In the genomic region with DNA sequence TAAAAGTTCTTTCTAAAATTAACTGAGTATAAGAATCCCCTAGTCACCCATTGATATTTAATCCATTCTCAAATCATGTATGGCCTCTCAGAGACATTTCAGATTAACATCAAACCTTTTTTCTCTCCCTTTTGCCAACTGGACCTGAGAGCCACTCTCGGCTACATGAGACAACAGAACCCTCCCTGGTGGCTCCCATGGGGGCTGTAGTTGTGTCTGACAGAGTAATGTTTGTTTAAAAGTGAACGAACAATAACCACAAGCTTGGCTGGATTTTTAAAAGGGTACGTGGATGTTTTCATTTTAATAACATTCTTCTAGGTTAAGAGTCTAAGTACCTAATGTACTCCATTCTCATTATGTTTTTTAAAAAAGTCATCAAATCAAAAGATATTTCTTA, we compare ENCODE assay signal across 22 cellular contexts. TPM values are rescaled to one million over a fixed set of nuclear protein-coding genes. Genes with fewer than 3 reads are reported as not detected.
"Had no signal": no experiment of that assay in that cellular context is flagged by ENCODE, and none has a peak within 500 bp of the region (broad histone marks: within the 10 kb centered on the region; RNA-seq: fewer than 3 reads in every experiment).

No MANE protein-coding gene starts in this region.

- H3K4me1 ChIP-seq: tibial artery had no signal

- H3K9me3 ChIP-seq: neutrophil, tibial artery had no signal

- H3K36me3 ChIP-seq: neutrophil, tibial artery had no signal

- H3K27ac ChIP-seq: epithelial cell of prostate, hepatocyte, neutrophil, skin epidermis, tibial artery had no signal

- DNase-seq: activated CD4-positive, alpha-beta T cell treated with anti-CD3 and anti-CD28 coated beads for 4 hours; activated CD8-positive, alpha-beta memory T cell treated with anti-CD3 and anti-CD28 coated beads, Interleukin-2, amount 50 U/mL, for 4 hours; activated CD8-positive, alpha-beta T cell treated with anti-CD3 and anti-CD28 coated beads, Interleukin-2, amount 10 ng/mL, durations not matched to agents 7 days and 5 days; activated gamma-delta T cell; activated T-cell treated with anti-CD3 and anti-CD28 coated beads, Interleukin-2, amount 50 U/mL, for 72 hours; cerebellar nuclear complex; dermis blood vessel endothelial cell; effector memory CD8-positive, alpha-beta T cell; posterior cingulate gyrus; stimulated activated CD4-positive, alpha-beta T cell treated with anti-CD3 and anti-CD28 coated beads, Interleukin-15, amount 100 ng/mL, for 24 hours; stimulated activated CD4-positive, alpha-beta T cell treated with anti-CD3 and anti-CD28 coated beads, Interleukin-4, amount 100 ng/mL, for 24 hours; stimulated activated naive CD4-positive, alpha-beta T cell; tibial artery had no signal

- H3K9me3 Mint-ChIP-seq: activated naive CD4-positive, alpha-beta T cell treated with anti-CD3 and anti-CD28 coated beads, Interleukin-2, amount 50 U/mL, for 72 hours; activated T-cell treated with anti-CD3 and anti-CD28 coated beads, Interleukin-2, amount 50 U/mL, for 72 hours; brain; effector memory CD8-positive, alpha-beta T cell; T-helper 1 cell treated with Interleukin-12 subunit alpha and Interleukin-12 subunit beta and Interleukin-4 antibody, amounts not matched to agents 30 μg/mL and 1 μg/mL, for 36 hours had no signal

- H3K4me2 ChIP-seq: hepatocyte had no signal

- H3K4me3 Mint-ChIP-seq: activated CD8-positive, alpha-beta T cell treated with anti-CD3 and anti-CD28 coated beads, Interleukin-2, amount 10 ng/mL, durations not matched to agents 7 days and 5 days; activated T-cell treated with anti-CD3 and anti-CD28 coated beads, Interleukin-2, amount 50 U/mL, for 72 hours; brain; effector memory CD8-positive, alpha-beta T cell; T-helper 1 cell treated with Interleukin-12 subunit alpha and Interleukin-12 subunit beta and Interleukin-4 antibody, amounts not matched to agents 30 μg/mL and 1 μg/mL, for 36 hours had no signal

- H3K27me3 Mint-ChIP-seq: brain had no signal

- ATAC-seq: activated CD8-positive, alpha-beta T cell treated with anti-CD3 and anti-CD28 coated beads, Interleukin-2, amount 10 ng/mL, durations not matched to agents 7 days and 5 days; activated naive CD4-positive, alpha-beta T cell treated with anti-CD3 and anti-CD28 coated beads, Interleukin-2, amount 50 U/mL, for 72 hours; activated T-cell treated with anti-CD3 and anti-CD28 coated beads, Interleukin-2, amount 50 U/mL, for 72 hours; effector memory CD8-positive, alpha-beta T cell; left lobe of liver had no signal

- H2AFZ ChIP-seq: hepatocyte had no signal

- H3K27me3 ChIP-seq: hepatocyte, neutrophil, tibial artery had no signal

- H3K27ac Mint-ChIP-seq: activated CD8-positive, alpha-beta T cell treated with anti-CD3 and anti-CD28 coated beads, Interleukin-2, amount 10 ng/mL, durations not matched to agents 7 days and 5 days; activated naive CD4-positive, alpha-beta T cell treated with anti-CD3 and anti-CD28 coated beads, Interleukin-2, amount 50 U/mL, for 72 hours; activated T-cell treated with anti-CD3 and anti-CD28 coated beads, Interleukin-2, amount 50 U/mL, for 72 hours; brain; effector memory CD8-positive, alpha-beta T cell; T-helper 1 cell treated with Interleukin-12 subunit alpha and Interleukin-12 subunit beta and Interleukin-4 antibody, amounts not matched to agents 30 μg/mL and 1 μg/mL, for 36 hours had no signal

- FAIRE-seq: keratinocyte had no signal

- H3K4me3 ChIP-seq: hepatocyte, skin epidermis, tibial artery had no signal

- H3K36me3 Mint-ChIP-seq: activated naive CD4-positive, alpha-beta T cell treated with anti-CD3 and anti-CD28 coated beads, Interleukin-2, amount 50 U/mL, for 72 hours; brain had no signal

RNA-seq across cellular contexts. Expression of a gene that starts 37.1 kb away (rescaled TPM):
- total RNA-seq: activated CD8-positive, alpha-beta T cell treated with anti-CD3 and anti-CD28 coated beads, Interleukin-2, amount 10 ng/mL, durations not matched to agents 7 days and 5 days; activated naive CD4-positive, alpha-beta T cell treated with anti-CD3 and anti-CD28 coated beads, Interleukin-2, amount 50 U/mL, for 72 hours; activated T-cell treated with anti-CD3 and anti-CD28 coated beads, Interleukin-2, amount 50 U/mL, for 72 hours had no signal
